In the genomic region with DNA sequence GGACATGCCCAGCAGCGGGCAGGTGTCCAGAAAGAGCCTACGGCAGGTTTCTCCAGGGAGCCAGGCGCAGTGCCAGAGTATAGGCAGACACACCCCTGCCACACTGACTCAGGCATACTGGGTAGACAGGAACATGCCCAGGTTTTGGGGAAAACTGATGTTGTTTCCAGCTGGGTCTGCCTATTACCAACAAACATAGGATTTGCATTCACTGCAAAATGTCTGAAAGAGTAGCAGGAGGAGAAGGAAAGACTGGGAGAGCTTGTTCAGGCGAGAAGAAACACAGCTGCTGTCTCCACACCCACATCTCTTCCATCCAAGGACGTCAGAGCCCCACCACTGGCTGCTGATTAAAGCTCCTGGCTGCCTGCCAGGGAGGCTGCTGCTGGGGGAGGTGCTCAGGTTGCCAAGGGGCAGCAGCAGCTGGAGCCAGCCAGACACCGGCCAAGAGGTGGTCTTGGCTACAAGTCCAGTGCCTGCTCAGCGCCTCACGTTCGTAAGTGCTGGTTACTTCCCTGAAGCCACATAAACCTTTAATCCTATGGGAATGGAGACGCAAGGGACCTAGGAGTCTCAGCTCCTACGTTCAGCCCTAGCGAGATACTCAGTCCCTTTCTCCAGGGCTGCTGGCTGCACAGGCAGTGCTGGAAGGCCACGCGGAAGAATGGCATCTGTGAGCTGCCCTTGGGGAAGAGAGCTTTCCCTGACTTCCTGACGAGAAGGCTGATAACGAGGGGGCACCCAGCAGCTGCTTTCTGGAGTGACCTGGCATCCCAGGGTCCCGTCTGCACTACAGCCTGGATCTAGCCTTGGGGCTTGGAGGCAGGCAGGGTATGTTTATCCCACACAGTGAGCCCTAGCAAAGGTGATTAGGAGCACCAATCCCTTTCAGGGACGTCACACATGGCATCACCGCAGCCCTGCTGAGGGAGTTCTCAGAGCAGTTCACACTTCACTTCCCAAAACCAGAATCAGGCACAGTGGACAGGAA, we compare ENCODE assay signal across 9 cellular contexts. TPM values are rescaled to one million over a fixed set of nuclear protein-coding genes. Genes with fewer than 3 reads are reported as not detected.
A peak's percentile ranks its signal among the peaks of the same experiment; 100 is the strongest.
DNase-seq lines count a peak whose midpoint lies in the region; ATAC-seq and TF ChIP-seq lines count a peak whose summit lies in the region.
"Had no signal": no experiment of that assay in that cellular context is flagged by ENCODE, and none has a peak within 500 bp of the region (broad histone marks: within the 10 kb centered on the region; RNA-seq: fewer than 3 reads in every experiment).

No MANE protein-coding gene starts in this region.

- TF ChIP-seq CTCF in HFFc6 (IDR thresholded peaks at IDR 0.05) (no peak), adrenal gland (IDR thresholded peaks at IDR 0.05) (no peak)

- peak overlapping the region in 4 of 5 donors; percentile 16 to 88 (median 56) for H3K27ac ChIP-seq in adrenal gland

- H3K9me3 ChIP-seq in adrenal gland (replicated peaks in 1 of 3): no peaks in the 10 kb centered on the region

- no peaks in the 10 kb centered on the region for H3K36me3 ChIP-seq in adrenal gland (replicated peaks in 1 of 2)

- H3K4me3 ChIP-seq in adrenal gland: peak overlapping the region in 1 of 4 donors; percentile 12

- 12 to 17% (median 12%) methylated on average over 6 to 19 of the region's 19 CpGs for WGBS in adrenal gland, 4 donors

- H3K27me3 ChIP-seq in adrenal gland: no peaks in the 10 kb centered on the region

- peak; percentile 68 for ATAC-seq in Right ventricle myocardium inferior

- H3K36me3 Mint-ChIP-seq in HFFc6 (ENCODE audit: low read depth): no peaks in the 10 kb centered on the region
- H3K36me3 Mint-ChIP-seq: activated naive CD4-positive, alpha-beta T cell treated with anti-CD3 and anti-CD28 coated beads, Interleukin-2, amount 50 U/mL, for 24 hours had no signal

- peak overlapping the region; percentile 70 for H3K27ac Mint-ChIP-seq in HFFc6
- H3K27ac Mint-ChIP-seq: activated naive CD4-positive, alpha-beta T cell treated with anti-CD3 and anti-CD28 coated beads, Interleukin-2, amount 50 U/mL, for 24 hours had no signal

- H3K4me1 ChIP-seq in adrenal gland (replicated peaks in 1 of 2): peaks cover 10 to 37% of the 10 kb centered on the region in 2 donors

- H3K9me3 Mint-ChIP-seq in HFFc6: no peaks in the 10 kb centered on the region
- H3K9me3 Mint-ChIP-seq: activated naive CD4-positive, alpha-beta T cell treated with anti-CD3 and anti-CD28 coated beads, Interleukin-2, amount 50 U/mL, for 24 hours had no signal

- peaks cover 1% of the 10 kb centered on the region; the same call in 1 of the 2 replicates for H3K27me3 Mint-ChIP-seq in HFFc6 (ENCODE audit: insufficient read depth)
- H3K27me3 Mint-ChIP-seq: activated naive CD4-positive, alpha-beta T cell treated with anti-CD3 and anti-CD28 coated beads, Interleukin-2, amount 50 U/mL, for 24 hours had no signal

- intact Hi-C loops in adrenal gland (cut with DNase I) (loop anchor here (5.0 to 10.0 kb wide), 3 partner anchors 85 to 418 kb away; no protein-coding TSS in a partner anchor), Right ventricle myocardium inferior (cut with DNase I) (loop anchor here (1.0 to 5.0 kb wide), 2 partner anchors 55 to 90 kb away; no protein-coding TSS in a partner anchor)

- TF ChIP-seq POLR2A in adrenal gland (IDR thresholded peaks at IDR 0.05): no peak

- H3K4me3 Mint-ChIP-seq in HFFc6: peak overlapping the region; percentile 71
- H3K4me3 Mint-ChIP-seq: activated naive CD4-positive, alpha-beta T cell treated with anti-CD3 and anti-CD28 coated beads, Interleukin-2, amount 50 U/mL, for 24 hours had no signal

- DNase-seq in A172 (ENCODE audit: low spot score) (peak; percentile 76), HFFc6 (peak; percentile 68), NCI-H774 (lab: John Stamatoyannopoulos, UW) (peak; percentile 32), adrenal gland (peak; percentile 81 to 92 (median 85)), Right ventricle myocardium inferior (ENCODE audit: missing footprints) (peak; percentile 90), putamen (ENCODE audit: low spot score) (peak; percentile 58), NK-92 (lab: John Stamatoyannopoulos, UW; ENCODE audit: unreplicated experiment) (no peak), SKM-1 (lab: John Stamatoyannopoulos, UW; ENCODE audit: unreplicated experiment) (no peak)

- peaks cover 71% of the 10 kb centered on the region for H3K4me1 Mint-ChIP-seq in HFFc6 (ENCODE audit: low read depth)

RNA-seq across cellular contexts. Expression of a gene that starts 58.1 kb away (rescaled TPM):
- total RNA-seq in A172 (2014; rRNA removed; shearing (Covaris generic)): 11.2 and 12.3 TPM in 2 replicates
- 10 to 100 TPM in 3 of 6 experiments, 1 to 10 TPM in 3; 6.0 to 11.7 (median 9.2) TPM for total RNA-seq in HFFc6 (2021; fragmentation: NEBNext Ultra II Directional; extraction: Animal tissue kit (Norgen Biotek cat#: 25700))
- 10 to 100 TPM in 2 of 8 donors, 1 to 10 TPM in 6; 2.7 to 11.7 (median 8.9) TPM for total RNA-seq in adrenal gland
- polyA plus RNA-seq in adrenal gland: 10 to 100 TPM in 1 of 3 donors, 1 to 10 TPM in 2; 3.0 to 10.1 (median 9.5) TPM
- 19.6 TPM for total RNA-seq in Right ventricle myocardium inferior

Comparison
In these comparisons a context has a peak if more than half of its experiments do, and no peak if none do; other contexts are left out.
1. DNase-seq: peak in A172 (single experiment), HFFc6 (single experiment), NCI-H774 (single experiment), adrenal gland (7 of 7), Right ventricle myocardium inferior (single experiment) and putamen (single experiment); none in NK-92 (single experiment) and SKM-1 (single experiment).